In genomic region chr12:110165540-110166159, GRCh38 we compare ENCODE assay signal across 11 cellular contexts. TPM values are rescaled to one million over a fixed set of nuclear protein-coding genes. Genes with fewer than 3 reads are reported as not detected.
DNase-seq lines count a peak whose midpoint lies in the region; ATAC-seq and TF ChIP-seq lines count a peak whose summit lies in the region.
"Had no signal": no experiment of that assay in that cellular context is flagged by ENCODE, and none has a peak within 500 bp of the region (broad histone marks: within the 10 kb centered on the region; RNA-seq: fewer than 3 reads in every experiment).

No MANE protein-coding gene starts in this region.

- in situ Hi-C loops in GM13976 (cut with MboI; ENCODE audit: low sequenced_read_pairs, unreplicated experiment) (no loop called here), GM23248 (cut with MboI) (no loop called here)

- H3K4me3 Mint-ChIP-seq in endodermal cell, result no peak overlapping the region
- H3K4me3 Mint-ChIP-seq in activated naive CD4-positive, alpha-beta T cell treated with anti-CD3 and anti-CD28 coated beads for 36 hours, result no peak overlapping the region
- H3K4me3 Mint-ChIP-seq: activated naive CD8-positive, alpha-beta T cell treated with anti-CD3 and anti-CD28 coated beads for 36 hours; effector memory CD8-positive, alpha-beta T cell had no signal

- H3F3A ChIP-seq in GM23248 (ENCODE audit: insufficient read depth), result no peaks in the 10 kb centered on the region

- CTCF ChIA-PET in activated naive CD4-positive, alpha-beta T cell treated with anti-CD3 and anti-CD28 coated beads for 36 hours (lab: Charles Lee), result interaction anchor here (0.7 to 1.1 kb wide), 2 partner anchors 16 to 30 kb away, joined by 3 read pairs; no protein-coding TSS in a partner anchor

- H3K36me3 ChIP-seq in endodermal cell (ENCODE audit: control insufficient read depth, insufficient read depth, low read length) (peaks cover 63% of the 10 kb centered on the region), GM23248 (ENCODE audit: low read depth) (peaks cover 16% of the 10 kb centered on the region; the same call in 1 of the 2 replicates), BE2C (peaks cover 14% of the 10 kb centered on the region; the same call in 1 of the 2 replicates)

- intact Hi-C loops in activated naive CD4-positive, alpha-beta T cell treated with anti-CD3 and anti-CD28 coated beads for 36 hours (cut with micrococcal nuclease), result no loop called here

- no peak for TF ChIP-seq CTCF in GM13976 (IDR thresholded peaks at IDR 0.05; ENCODE audit: borderline replicate concordance, control extremely low read depth, extremely low read depth, insufficient read depth, missing control alignments)
- TF ChIP-seq CTCF in endodermal cell (conservative IDR thresholded peaks at IDR 0.05), result no peak
- no peak for TF ChIP-seq CTCF in BE2C (IDR thresholded peaks at IDR 0.05; ENCODE audit: low read depth, low read length)

- H3K27me3 ChIP-seq in endodermal cell (ENCODE audit: control insufficient read depth, insufficient read depth, low read length, poor library complexity, severe bottlenecking), result no peaks in the 10 kb centered on the region
- no peaks in the 10 kb centered on the region for H3K27me3 ChIP-seq in GM23248 (replicated peaks; ENCODE audit: insufficient read depth)
- H3K27me3 ChIP-seq in BE2C, result no peaks in the 10 kb centered on the region
- H3K27me3 ChIP-seq: upper lobe of left lung had no signal

- peak overlapping the region; percentile 13 for H3K27ac Mint-ChIP-seq in endodermal cell
- no peak overlapping the region for H3K27ac Mint-ChIP-seq in activated naive CD4-positive, alpha-beta T cell treated with anti-CD3 and anti-CD28 coated beads for 36 hours
- H3K27ac Mint-ChIP-seq: activated naive CD8-positive, alpha-beta T cell treated with anti-CD3 and anti-CD28 coated beads for 36 hours; effector memory CD8-positive, alpha-beta T cell had no signal

- no peaks in the 10 kb centered on the region for H4K20me1 ChIP-seq in GM23248 (ENCODE audit: insufficient read depth)

- peaks cover 16% of the 10 kb centered on the region for H3K4me1 Mint-ChIP-seq in endodermal cell
- H3K4me1 Mint-ChIP-seq in activated naive CD4-positive, alpha-beta T cell treated with anti-CD3 and anti-CD28 coated beads for 36 hours (ENCODE audit: low read depth), result no peaks in the 10 kb centered on the region
- H3K4me1 Mint-ChIP-seq: activated naive CD8-positive, alpha-beta T cell treated with anti-CD3 and anti-CD28 coated beads for 36 hours had no signal

- H3K27me3 Mint-ChIP-seq in endodermal cell (ENCODE audit: insufficient read depth), result no peaks in the 10 kb centered on the region
- H3K27me3 Mint-ChIP-seq in activated naive CD4-positive, alpha-beta T cell treated with anti-CD3 and anti-CD28 coated beads for 36 hours (ENCODE audit: low read depth), result no peaks in the 10 kb centered on the region
- H3K27me3 Mint-ChIP-seq: activated naive CD8-positive, alpha-beta T cell treated with anti-CD3 and anti-CD28 coated beads for 36 hours; effector memory CD8-positive, alpha-beta T cell had no signal

- H3K27ac ChIP-seq in endodermal cell (ENCODE audit: low read depth, low read length) (no peak overlapping the region), GM23248 (no peak overlapping the region)
- H3K27ac ChIP-seq: upper lobe of left lung had no signal

- H3K79me2 ChIP-seq in GM23248 (ENCODE audit: insufficient read depth), result no peaks in the 10 kb centered on the region

- peaks cover 18% of the 10 kb centered on the region for H3K9me3 ChIP-seq in endodermal cell (ENCODE audit: control insufficient read depth, low read length)
- H3K9me3 ChIP-seq in GM23248 (ENCODE audit: low read depth), result no peaks in the 10 kb centered on the region
- no peaks in the 10 kb centered on the region for H3K9me3 ChIP-seq in BE2C
- H3K9me3 ChIP-seq: upper lobe of left lung had no signal

- H3K4me3 ChIP-seq in endodermal cell (ENCODE audit: low read length), result no peak overlapping the region
- no peak overlapping the region for H3K4me3 ChIP-seq in GM23248
- H3K4me3 ChIP-seq in BE2C (ENCODE audit: low read depth, low read length), result no peak overlapping the region
- H3K4me3 ChIP-seq: upper lobe of left lung had no signal

- ATAC-seq in GM21390 (IDR thresholded peaks at IDR 0.05; ENCODE audit: unreplicated experiment) (peak; percentile 88), HG03108 (IDR thresholded peaks at IDR 0.05; ENCODE audit: unreplicated experiment) (peak; percentile 63)
- ATAC-seq: effector memory CD8-positive, alpha-beta T cell had no signal

- DNase-seq in GM13976 (ENCODE audit: low spot score) (peak; percentile 31), endodermal cell (peak; percentile 59), H4 (ENCODE audit: low spot score) (no peak), GM23248 (no peak), BE2C (no peak)
- DNase-seq in activated naive CD4-positive, alpha-beta T cell treated with anti-CD3 and anti-CD28 coated beads for 36 hours, result no peak
- DNase-seq: activated naive CD8-positive, alpha-beta T cell treated with anti-CD3 and anti-CD28 coated beads for 36 hours; effector memory CD8-positive, alpha-beta T cell; upper lobe of left lung had no signal

- H2AFZ ChIP-seq in GM23248, result no peak overlapping the region

- H3K4me2 ChIP-seq in GM23248 (ENCODE audit: unreplicated experiment), result no peak overlapping the region

- no peaks in the 10 kb centered on the region for H3K9me2 ChIP-seq in GM23248 (ENCODE audit: insufficient read depth)

- no peaks in the 10 kb centered on the region for H3K9me3 Mint-ChIP-seq in endodermal cell
- H3K9me3 Mint-ChIP-seq in activated naive CD4-positive, alpha-beta T cell treated with anti-CD3 and anti-CD28 coated beads for 36 hours, result no peaks in the 10 kb centered on the region
- H3K9me3 Mint-ChIP-seq: activated naive CD8-positive, alpha-beta T cell treated with anti-CD3 and anti-CD28 coated beads for 36 hours; effector memory CD8-positive, alpha-beta T cell had no signal

- peaks cover 39% of the 10 kb centered on the region for H3K36me3 Mint-ChIP-seq in endodermal cell (ENCODE audit: low read depth)
- no peaks in the 10 kb centered on the region for H3K36me3 Mint-ChIP-seq in activated naive CD4-positive, alpha-beta T cell treated with anti-CD3 and anti-CD28 coated beads for 36 hours (ENCODE audit: low read depth)

- H3K4me1 ChIP-seq in endodermal cell (ENCODE audit: control insufficient read depth, insufficient read depth, low read length) (peaks cover 4% of the 10 kb centered on the region), GM23248 (ENCODE audit: insufficient read depth) (no peaks in the 10 kb centered on the region), BE2C (peaks cover 1% of the 10 kb centered on the region; the same call in 1 of the 2 replicates)
- H3K4me1 ChIP-seq: upper lobe of left lung had no signal

- H3K9ac ChIP-seq in endodermal cell (ENCODE audit: extremely low read depth, low read length, poor library complexity, severe bottlenecking) (no peak overlapping the region), GM23248 (no peak overlapping the region)

- WGBS in endodermal cell (ENCODE audit: insufficient coverage in 1 of 2, insufficient read length in 1 of 2), 2 experiments, result 77% methylated on average over 3 of the region's 4 CpGs; no CpG with 5 or more reads in 1 of the 2 experiments
- 89% methylated on average over 4 of the region's 4 CpGs for WGBS in GM23248 (ENCODE audit: low coverage in 1 of 2, low lambda C conversion rate in 2 of 2, missing lambda C conversion rate in 2 of 2), 2 experiments

RNA-seq across cellular contexts. Expression of gene IFT81, which starts 41.5 kb away (rescaled TPM):
- 10 to 100 TPM; 20.2 to 29.6 TPM for total RNA-seq in endodermal cell
- polyA plus RNA-seq in endodermal cell (2013, experiment 1 of 2), result 31.5 TPM
- polyA plus RNA-seq in endodermal cell (2013, experiment 2 of 2), result 36.8 TPM
- total RNA-seq in H4 (2014; rRNA removed; shearing (Covaris generic)), result 11.0 and 16.5 TPM in 2 replicates
- 1 to 10 TPM; 1.7 to 2.2 TPM for total RNA-seq in activated naive CD4-positive, alpha-beta T cell treated with anti-CD3 and anti-CD28 coated beads for 36 hours
- 9.5 and 9.7 TPM in 2 replicates for total RNA-seq in GM23248 (2014; rRNA removed; shearing (Covaris generic))
- polyA plus RNA-seq in GM23248 (2016; fragmentation: Nextera tagmentation; extraction: Ambion mirVana), result 10.6 and 14.0 TPM in 2 replicates
- polyA plus RNA-seq in BE2C (2012; ENCODE audit: insufficient read depth, insufficient read length, low read depth), result 4.0 TPM

Comparison
In these comparisons a context has a peak if more than half of its experiments do, and no peak if none do; other contexts are left out.
1. DNase-seq: peak in GM13976 (single experiment) and endodermal cell (single experiment); none in H4 (single experiment), activated naive CD4-positive, alpha-beta T cell treated with anti-CD3 and anti-CD28 coated beads for 36 hours (single experiment), GM23248 (single experiment) and BE2C (single experiment).